In the genomic region with DNA sequence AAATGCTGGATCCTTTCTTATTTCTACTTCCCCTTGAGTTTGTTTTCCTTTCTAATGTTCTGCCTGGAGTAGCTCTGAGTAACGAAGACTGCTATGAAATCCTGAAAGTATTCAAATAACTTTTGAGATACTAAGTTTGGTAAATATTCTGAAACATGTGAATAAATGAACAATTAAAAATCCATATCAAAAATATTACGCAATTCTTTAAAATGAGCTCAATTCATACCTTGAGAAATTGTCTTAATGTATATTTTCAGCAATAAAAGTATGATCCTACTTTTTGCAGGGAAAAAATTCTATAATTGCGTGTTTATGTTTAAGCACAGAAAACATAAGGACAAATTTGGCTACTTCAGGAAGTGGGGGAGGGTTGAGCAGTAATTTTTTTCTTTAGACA, we compare ENCODE assay signal across 29 cellular contexts. TPM values are rescaled to one million over a fixed set of nuclear protein-coding genes. Genes with fewer than 3 reads are reported as not detected.
"Had no signal": no experiment of that assay in that cellular context is flagged by ENCODE, and none has a peak within 500 bp of the region (broad histone marks: within the 10 kb centered on the region; RNA-seq: fewer than 3 reads in every experiment).

No MANE protein-coding gene starts in this region.

- H3K4me3 Mint-ChIP-seq: activated naive CD4-positive, alpha-beta T cell treated with anti-CD3 and anti-CD28 coated beads, Interleukin-2, amount 50 U/mL, for 24 hours; stimulated activated memory B cell treated with anti-CD40 and anti-IgM and Interleukin-4, amounts not matched to agents 10 μg/mL and 1 μg/mL and 100 μg/mL, for 72 hours; T-cell; T-helper 2 cell treated with Interferon-gamma antibody and Interleukin-4, amounts not matched to agents 5 μg/mL and 100 μg/mL, for 36 hours had no signal

- ATAC-seq: esophagus mucosa; left lung; naive thymus-derived CD8-positive, alpha-beta T cell; sciatic nerve; stimulated activated memory B cell treated with anti-CD40 and anti-IgM and Interleukin-4, amounts not matched to agents 10 μg/mL and 1 μg/mL and 100 μg/mL, for 72 hours; T-cell had no signal

- H3K9me3 ChIP-seq: left lung, neutrophil, ovary, testis had no signal

- H3K27me3 ChIP-seq: brain microvascular endothelial cell, ovary, testis had no signal

- DNase-seq: activated CD4-positive, CD25-positive, alpha-beta regulatory T cell treated with anti-CD3 and anti-CD28 coated beads, Interleukin-2, amount 50 U/mL, for 72 hours; activated gamma-delta T cell treated with Interleukin-2 at 50 U/mL for 16 hours; activated T-cell treated with anti-CD3 and anti-CD28 coated beads, Interleukin-2, amount 50 U/mL, for 1 hour; aorta; brain microvascular endothelial cell; central memory CD4-positive, alpha-beta T cell; effector memory CD4-positive, alpha-beta T cell; foreskin melanocyte; hippocampal formation; kidney glomerular epithelial cell; naive thymus-derived CD8-positive, alpha-beta T cell; ovary; small intestine; stimulated activated CD4-positive, alpha-beta T cell treated with anti-CD3 and anti-CD28 coated beads, Interleukin-15, amount 100 ng/mL, for 24 hours; T-cell; testis; trophoblast cell had no signal

- H3K27ac ChIP-seq: brain microvascular endothelial cell, left lung, neutrophil, testis, VCaP had no signal

- H3K36me3 ChIP-seq: brain microvascular endothelial cell, left lung, neutrophil, ovary had no signal

- H3K4me1 ChIP-seq: testis had no signal

- H3K27ac Mint-ChIP-seq: activated naive CD4-positive, alpha-beta T cell treated with anti-CD3 and anti-CD28 coated beads, Interleukin-2, amount 50 U/mL, for 24 hours; naive thymus-derived CD8-positive, alpha-beta T cell; stimulated activated memory B cell treated with anti-CD40 and anti-IgM and Interleukin-4, amounts not matched to agents 10 μg/mL and 1 μg/mL and 100 μg/mL, for 72 hours; T-cell; T-helper 2 cell treated with Interferon-gamma antibody and Interleukin-4, amounts not matched to agents 5 μg/mL and 100 μg/mL, for 36 hours had no signal

- H3K4me3 ChIP-seq: left lung, lung, ovary, testis had no signal

RNA-seq across cellular contexts. Expression of gene OR2F2, which starts 48.0 kb away (rescaled TPM):
- total RNA-seq: aorta; dermis microvascular lymphatic vessel endothelial cell; endothelial cell of umbilical vein; esophagus mucosa; left lung; lung; naive thymus-derived CD8-positive, alpha-beta T cell; ovary; sciatic nerve; T-cell had no signal
- polyA plus RNA-seq: adipose tissue; aorta; endothelial cell of umbilical vein; lung; naive thymus-derived CD8-positive, alpha-beta T cell; ovary; small intestine had no signal
